ENCODE assay signal across 1 cellular context in genomic region chr6:125124250-125124777, GRCh38.
TF ChIP-seq lines count a peak whose summit lies in the region.

No MANE protein-coding gene starts in this region.

TF ChIP-seq in GM23338, 12 proteins besides CTCF, POLR2A, EP300 and RAD21 (continued from another document):
- TF ChIP-seq, protein P1, sequence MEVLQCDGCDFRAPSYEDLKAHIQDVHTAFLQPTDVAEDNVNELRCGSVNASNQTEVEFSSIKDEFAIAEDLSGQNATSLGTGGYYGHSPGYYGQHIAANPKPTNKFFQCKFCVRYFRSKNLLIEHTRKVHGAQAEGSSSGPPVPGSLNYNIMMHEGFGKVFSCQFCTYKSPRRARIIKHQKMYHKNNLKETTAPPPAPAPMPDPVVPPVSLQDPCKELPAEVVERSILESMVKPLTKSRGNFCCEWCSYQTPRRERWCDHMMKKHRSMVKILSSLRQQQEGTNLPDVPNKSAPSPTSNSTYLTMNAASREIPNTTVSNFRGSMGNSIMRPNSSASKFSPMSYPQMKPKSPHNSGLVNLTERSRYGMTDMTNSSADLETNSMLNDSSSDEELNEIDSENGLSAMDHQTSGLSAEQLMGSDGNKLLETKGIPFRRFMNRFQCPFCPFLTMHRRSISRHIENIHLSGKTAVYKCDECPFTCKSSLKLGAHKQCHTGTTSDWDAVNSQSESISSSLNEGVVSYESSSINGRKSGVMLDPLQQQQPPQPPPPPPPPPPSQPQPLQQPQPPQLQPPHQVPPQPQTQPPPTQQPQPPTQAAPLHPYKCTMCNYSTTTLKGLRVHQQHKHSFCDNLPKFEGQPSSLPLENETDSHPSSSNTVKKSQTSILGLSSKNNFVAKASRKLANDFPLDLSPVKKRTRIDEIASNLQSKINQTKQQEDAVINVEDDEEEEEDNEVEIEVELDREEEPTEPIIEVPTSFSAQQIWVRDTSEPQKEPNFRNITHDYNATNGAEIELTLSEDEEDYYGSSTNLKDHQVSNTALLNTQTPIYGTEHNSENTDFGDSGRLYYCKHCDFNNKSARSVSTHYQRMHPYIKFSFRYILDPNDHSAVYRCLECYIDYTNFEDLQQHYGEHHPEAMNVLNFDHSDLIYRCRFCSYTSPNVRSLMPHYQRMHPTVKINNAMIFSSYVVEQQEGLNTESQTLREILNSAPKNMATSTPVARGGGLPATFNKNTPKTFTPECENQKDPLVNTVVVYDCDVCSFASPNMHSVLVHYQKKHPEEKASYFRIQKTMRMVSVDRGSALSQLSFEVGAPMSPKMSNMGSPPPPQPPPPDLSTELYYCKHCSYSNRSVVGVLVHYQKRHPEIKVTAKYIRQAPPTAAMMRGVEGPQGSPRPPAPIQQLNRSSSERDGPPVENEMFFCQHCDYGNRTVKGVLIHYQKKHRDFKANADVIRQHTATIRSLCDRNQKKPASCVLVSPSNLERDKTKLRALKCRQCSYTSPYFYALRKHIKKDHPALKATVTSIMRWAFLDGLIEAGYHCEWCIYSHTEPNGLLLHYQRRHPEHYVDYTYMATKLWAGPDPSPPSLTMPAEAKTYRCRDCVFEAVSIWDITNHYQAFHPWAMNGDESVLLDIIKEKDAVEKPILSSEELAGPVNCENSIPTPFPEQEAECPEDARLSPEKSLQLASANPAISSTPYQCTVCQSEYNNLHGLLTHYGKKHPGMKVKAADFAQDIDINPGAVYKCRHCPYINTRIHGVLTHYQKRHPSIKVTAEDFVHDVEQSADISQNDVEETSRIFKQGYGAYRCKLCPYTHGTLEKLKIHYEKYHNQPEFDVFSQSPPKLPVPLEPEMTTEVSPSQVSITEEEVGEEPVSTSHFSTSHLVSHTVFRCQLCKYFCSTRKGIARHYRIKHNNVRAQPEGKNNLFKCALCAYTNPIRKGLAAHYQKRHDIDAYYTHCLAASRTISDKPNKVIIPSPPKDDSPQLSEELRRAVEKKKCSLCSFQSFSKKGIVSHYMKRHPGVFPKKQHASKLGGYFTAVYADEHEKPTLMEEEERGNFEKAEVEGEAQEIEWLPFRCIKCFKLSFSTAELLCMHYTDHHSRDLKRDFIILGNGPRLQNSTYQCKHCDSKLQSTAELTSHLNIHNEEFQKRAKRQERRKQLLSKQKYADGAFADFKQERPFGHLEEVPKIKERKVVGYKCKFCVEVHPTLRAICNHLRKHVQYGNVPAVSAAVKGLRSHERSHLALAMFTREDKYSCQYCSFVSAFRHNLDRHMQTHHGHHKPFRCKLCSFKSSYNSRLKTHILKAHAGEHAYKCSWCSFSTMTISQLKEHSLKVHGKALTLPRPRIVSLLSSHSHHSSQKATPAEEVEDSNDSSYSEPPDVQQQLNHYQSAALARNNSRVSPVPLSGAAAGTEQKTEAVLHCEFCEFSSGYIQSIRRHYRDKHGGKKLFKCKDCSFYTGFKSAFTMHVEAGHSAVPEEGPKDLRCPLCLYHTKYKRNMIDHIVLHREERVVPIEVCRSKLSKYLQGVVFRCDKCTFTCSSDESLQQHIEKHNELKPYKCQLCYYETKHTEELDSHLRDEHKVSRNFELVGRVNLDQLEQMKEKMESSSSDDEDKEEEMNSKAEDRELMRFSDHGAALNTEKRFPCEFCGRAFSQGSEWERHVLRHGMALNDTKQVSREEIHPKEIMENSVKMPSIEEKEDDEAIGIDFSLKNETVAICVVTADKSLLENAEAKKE (CRISPR knock-in tag; IDR thresholded peaks at IDR 0.05), result no peak
- TF ChIP-seq JUNB (IDR thresholded peaks at IDR 0.05; ENCODE audit: unreplicated experiment), result no peak
- no peak for TF ChIP-seq ETS1 (IDR thresholded peaks at IDR 0.05)
- no peak for TF ChIP-seq STAT1 (IDR thresholded peaks at IDR 0.05; ENCODE audit: unreplicated experiment)
- TF ChIP-seq NANOG (IDR thresholded peaks at IDR 0.05; ENCODE audit: borderline replicate concordance), result no peak
- TF ChIP-seq POLR2AphosphoS5 (IDR thresholded peaks at IDR 0.05; ENCODE audit: low read depth), result no peak
- no peak for TF ChIP-seq ZNF114 (CRISPR knock-in tag; IDR thresholded peaks at IDR 0.05)
